ENCODE assay signal across 8 cellular contexts in the genomic region with DNA sequence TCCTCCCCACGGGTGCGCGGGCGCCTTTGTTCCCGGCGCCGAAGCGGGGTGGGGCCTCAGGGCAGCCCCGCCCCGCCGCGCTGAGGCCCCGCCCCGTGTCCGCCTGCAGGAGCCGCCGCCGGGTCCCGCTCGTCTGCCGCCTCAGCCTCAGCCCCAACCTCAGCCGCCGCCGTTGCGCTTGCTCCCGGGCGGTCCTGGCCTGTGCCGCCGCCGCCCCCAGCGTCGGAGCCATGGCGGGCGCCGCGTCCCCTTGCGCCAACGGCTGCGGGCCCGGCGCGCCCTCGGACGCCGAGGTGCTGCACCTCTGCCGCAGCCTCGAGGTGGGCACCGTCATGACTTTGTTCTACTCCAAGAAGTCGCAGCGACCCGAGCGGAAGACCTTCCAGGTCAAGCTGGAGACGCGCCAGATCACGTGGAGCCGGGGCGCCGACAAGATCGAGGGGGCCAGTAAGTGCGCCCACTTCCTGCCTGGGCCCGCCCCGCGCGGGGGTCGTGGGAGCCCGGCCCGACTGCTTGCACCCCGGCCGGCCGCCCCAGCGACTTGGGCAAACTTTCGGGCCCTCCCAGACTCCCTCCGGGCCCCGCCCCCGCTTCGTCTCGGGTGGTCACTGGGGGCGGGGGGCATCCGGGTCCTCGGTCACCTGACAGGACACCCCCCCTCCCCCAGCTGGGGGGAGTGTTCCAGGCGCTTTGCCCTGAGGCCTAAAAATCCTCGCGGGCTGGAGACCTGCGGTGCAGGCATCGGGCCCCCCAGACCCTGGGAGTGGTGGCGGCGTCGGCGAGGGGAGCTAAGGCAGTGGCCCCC. TPM values are rescaled to one million over a fixed set of nuclear protein-coding genes. Genes with fewer than 3 reads are reported as not detected.
DNase-seq lines count a peak whose midpoint lies in the region; ATAC-seq and TF ChIP-seq lines count a peak whose summit lies in the region.

A gene (plus strand): TSS at position 132 of the 805 bp plus-strand sequence. CDS start 99 bp downstream, at position 231.

- H3K9me3 Mint-ChIP-seq in stimulated activated naive CD8-positive, alpha-beta T cell treated with anti-CD3 and anti-CD28 coated beads, Interleukin-15, amount 100 ng/mL, for 72 hours: no peaks in the 10 kb centered on the region

- H3K36me3 ChIP-seq in neural cell (ENCODE audit: insufficient read depth, low read length): no peaks in the 10 kb centered on the region

- no peak for TF ChIP-seq EP300 in neural cell (conservative IDR thresholded peaks at IDR 0.05; ENCODE audit: poor library complexity, severe bottlenecking)

- TF ChIP-seq RAD21 in neural cell (conservative IDR thresholded peaks at IDR 0.05): no peak

- H3K9me2 ChIP-seq in neural cell (ENCODE audit: insufficient read depth, low read length): no peaks in the 10 kb centered on the region

- TF ChIP-seq CTCF in neural cell (IDR thresholded peaks at IDR 0.05; ENCODE audit: poor library complexity, severe bottlenecking): no peak

- H3K27me3 Mint-ChIP-seq in stimulated activated naive CD8-positive, alpha-beta T cell treated with anti-CD3 and anti-CD28 coated beads, Interleukin-15, amount 100 ng/mL, for 72 hours: no peaks in the 10 kb centered on the region

- peak within 1 kb of the TSS; percentile 81 for H3K4me2 ChIP-seq in neural cell (ENCODE audit: low read length)

- H4K20me1 ChIP-seq in neural cell (ENCODE audit: insufficient read depth): peaks cover 29% of the 10 kb centered on the region

- H3K79me2 ChIP-seq in neural cell (replicated peaks; ENCODE audit: insufficient read depth, low read length): peaks cover 51% of the 10 kb centered on the region

- H3K9me3 ChIP-seq in neural cell (ENCODE audit: low read length): no peaks in the 10 kb centered on the region

- H2AFZ ChIP-seq in neural cell (ENCODE audit: low read depth, low read length): peak within 1 kb of the TSS; percentile 25

- peak within 1 kb of the TSS; percentile 87 for H3K4me3 ChIP-seq in neural cell (ENCODE audit: low read length)

- peaks cover 77% of the 10 kb centered on the region for H3K4me1 Mint-ChIP-seq in stimulated activated naive CD8-positive, alpha-beta T cell treated with anti-CD3 and anti-CD28 coated beads, Interleukin-15, amount 100 ng/mL, for 72 hours

- H3K27ac ChIP-seq in neural cell (ENCODE audit: low read length): peak within 1 kb of the TSS; percentile 85

- H3K27ac Mint-ChIP-seq in stimulated activated naive CD8-positive, alpha-beta T cell treated with anti-CD3 and anti-CD28 coated beads, Interleukin-15, amount 100 ng/mL, for 72 hours: peak within 1 kb of the TSS; percentile 91 to 95

- ATAC-seq in GM21576 (IDR thresholded peaks at IDR 0.05; ENCODE audit: unreplicated experiment): peak; percentile 47
- ATAC-seq in stimulated activated naive CD8-positive, alpha-beta T cell treated with anti-CD3 and anti-CD28 coated beads, Interleukin-15, amount 100 ng/mL, for 72 hours: peak; percentile 69

- peak within 1 kb of the TSS; percentile 95 for H3K9ac ChIP-seq in neural cell (ENCODE audit: low read length)

- no peaks in the 10 kb centered on the region for H3K27me3 ChIP-seq in neural cell (ENCODE audit: insufficient read depth, low read depth, low read length)

- peak within 1 kb of the TSS; percentile 88 to 90 for H3K4me3 Mint-ChIP-seq in stimulated activated naive CD8-positive, alpha-beta T cell treated with anti-CD3 and anti-CD28 coated beads, Interleukin-15, amount 100 ng/mL, for 72 hours

- no peaks in the 10 kb centered on the region for H3F3A ChIP-seq in neural cell (ENCODE audit: insufficient read depth, low read length, poor library complexity, severe bottlenecking)

- in situ Hi-C loops in KBM-7 (cut with MboI; ENCODE audit: low pct_unique_long_range_greater_than_20kb, low sequenced_read_pairs): no loop called here

- DNase-seq in DMS 273 treated with DMSO at 0.1 percent for 48 hours (lab: John Stamatoyannopoulos, UW): peak; percentile 17
- peak; percentile 54 for DNase-seq in KBM-7
- DNase-seq in RPMI8226: peak; percentile 75
- peak; percentile 73 for DNase-seq in activated effector memory CD4-positive, alpha-beta T cell treated with Interleukin-2 at 50 U/mL for 16 hours
- DNase-seq in fibroblast of the conjunctiva (ENCODE audit: low read depth): peak; percentile 33
- peak; percentile 85 to 87 for DNase-seq in stimulated activated naive CD8-positive, alpha-beta T cell treated with anti-CD3 and anti-CD28 coated beads, Interleukin-15, amount 100 ng/mL, for 72 hours

TF ChIP-seq in neural cell, 6 proteins besides CTCF, POLR2A, EP300 and RAD21:
- no peak for TF ChIP-seq TAF1 (IDR thresholded peaks at IDR 0.05; ENCODE audit: low read depth)
- peak; percentile 72 for TF ChIP-seq MXI1 (conservative IDR thresholded peaks at IDR 0.05; ENCODE audit: poor library complexity, severe bottlenecking)
- TF ChIP-seq, protein P1, sequence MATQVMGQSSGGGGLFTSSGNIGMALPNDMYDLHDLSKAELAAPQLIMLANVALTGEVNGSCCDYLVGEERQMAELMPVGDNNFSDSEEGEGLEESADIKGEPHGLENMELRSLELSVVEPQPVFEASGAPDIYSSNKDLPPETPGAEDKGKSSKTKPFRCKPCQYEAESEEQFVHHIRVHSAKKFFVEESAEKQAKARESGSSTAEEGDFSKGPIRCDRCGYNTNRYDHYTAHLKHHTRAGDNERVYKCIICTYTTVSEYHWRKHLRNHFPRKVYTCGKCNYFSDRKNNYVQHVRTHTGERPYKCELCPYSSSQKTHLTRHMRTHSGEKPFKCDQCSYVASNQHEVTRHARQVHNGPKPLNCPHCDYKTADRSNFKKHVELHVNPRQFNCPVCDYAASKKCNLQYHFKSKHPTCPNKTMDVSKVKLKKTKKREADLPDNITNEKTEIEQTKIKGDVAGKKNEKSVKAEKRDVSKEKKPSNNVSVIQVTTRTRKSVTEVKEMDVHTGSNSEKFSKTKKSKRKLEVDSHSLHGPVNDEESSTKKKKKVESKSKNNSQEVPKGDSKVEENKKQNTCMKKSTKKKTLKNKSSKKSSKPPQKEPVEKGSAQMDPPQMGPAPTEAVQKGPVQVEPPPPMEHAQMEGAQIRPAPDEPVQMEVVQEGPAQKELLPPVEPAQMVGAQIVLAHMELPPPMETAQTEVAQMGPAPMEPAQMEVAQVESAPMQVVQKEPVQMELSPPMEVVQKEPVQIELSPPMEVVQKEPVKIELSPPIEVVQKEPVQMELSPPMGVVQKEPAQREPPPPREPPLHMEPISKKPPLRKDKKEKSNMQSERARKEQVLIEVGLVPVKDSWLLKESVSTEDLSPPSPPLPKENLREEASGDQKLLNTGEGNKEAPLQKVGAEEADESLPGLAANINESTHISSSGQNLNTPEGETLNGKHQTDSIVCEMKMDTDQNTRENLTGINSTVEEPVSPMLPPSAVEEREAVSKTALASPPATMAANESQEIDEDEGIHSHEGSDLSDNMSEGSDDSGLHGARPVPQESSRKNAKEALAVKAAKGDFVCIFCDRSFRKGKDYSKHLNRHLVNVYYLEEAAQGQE (IDR thresholded peaks at IDR 0.05; ENCODE audit: borderline replicate concordance): peak; percentile 52
TF ChIP-seq in neural cell: peak in this region for 2.

RNA-seq across cellular contexts. Expression of the gene that starts here (rescaled TPM):
- polyA plus RNA-seq in neural cell: 164 and 243 TPM in 2 replicates
- 178 and 199 TPM in 2 replicates for polyA minus RNA-seq in neural cell

Comparison
In these comparisons a context has a peak if more than half of its experiments do, and no peak if none do; other contexts are left out.
1. Peak in every context shown above with its lines: DNase-seq, ATAC-seq, H3K4me3 ChIP-seq and H3K27ac ChIP-seq.
2. DNase-seq: peak in every context shown above with its lines; median percentile 86 in stimulated activated naive CD8-positive, alpha-beta T cell treated with anti-CD3 and anti-CD28 coated beads, Interleukin-15, amount 100 ng/mL, for 72 hours; 75 in RPMI8226; 73 in activated effector memory CD4-positive, alpha-beta T cell treated with Interleukin-2 at 50 U/mL for 16 hours; 54 in KBM-7; 33 in fibroblast of the conjunctiva; 17 in DMS 273 treated with DMSO at 0.1 percent for 48 hours.